ENCODE assay signal across 2 cellular contexts in genomic region chr13:20952838-20953237, GRCh38.
A peak's percentile ranks its signal among the peaks of the same experiment; 100 is the strongest.
TF ChIP-seq lines count a peak whose summit lies in the region.

No MANE protein-coding gene starts in this region.

TF ChIP-seq in A549, 52 proteins besides CTCF, POLR2A, EP300 and RAD21:
- no peak for TF ChIP-seq BHLHE40 (IDR thresholded peaks at IDR 0.05; ENCODE audit: low read depth, low read length)
- no peak for TF ChIP-seq HOXA7 (CRISPR knock-in tag; IDR thresholded peaks at IDR 0.05)
- TF ChIP-seq POLR2AphosphoS2 (conservative IDR thresholded peaks at IDR 0.05; ENCODE audit: low read length): no peak
- TF ChIP-seq TFCP2L1 (CRISPR knock-in tag; IDR thresholded peaks at IDR 0.05): no peak
- TF ChIP-seq KDM1A (IDR thresholded peaks at IDR 0.05; ENCODE audit: low read depth): no peak
- no peak for TF ChIP-seq HDAC2 (IDR thresholded peaks at IDR 0.05)
- TF ChIP-seq MAZ (IDR thresholded peaks at IDR 0.05; ENCODE audit: borderline replicate concordance, low read depth, low read length): no peak
- no peak for TF ChIP-seq REST (IDR thresholded peaks at IDR 0.05)
TF ChIP-seq in A549: peak in this region for 0.

TF ChIP-seq in HepG2, 621 proteins besides CTCF, POLR2A, EP300 and RAD21:
- TF ChIP-seq ZFY (CRISPR knock-in tag; IDR thresholded peaks at IDR 0.05) (0 out of 2 replicates have a peak, but pooled peaks have one; percentile 4), E2F2 (CRISPR knock-in tag; IDR thresholded peaks at IDR 0.05; ENCODE audit: borderline replicate concordance) (no peak), HMG20A (CRISPR knock-in tag; IDR thresholded peaks at IDR 0.05; ENCODE audit: borderline replicate concordance) (no peak), ZNF777 (CRISPR knock-in tag; IDR thresholded peaks at IDR 0.05) (0 out of 2 replicates have a peak, but pooled peaks have one; percentile 3), MAX (IDR thresholded peaks at IDR 0.05) (0 out of 2 replicates have a peak, but pooled peaks have one; percentile 4)
